1 cellular context compared by ENCODE assay signal in the genomic region with DNA sequence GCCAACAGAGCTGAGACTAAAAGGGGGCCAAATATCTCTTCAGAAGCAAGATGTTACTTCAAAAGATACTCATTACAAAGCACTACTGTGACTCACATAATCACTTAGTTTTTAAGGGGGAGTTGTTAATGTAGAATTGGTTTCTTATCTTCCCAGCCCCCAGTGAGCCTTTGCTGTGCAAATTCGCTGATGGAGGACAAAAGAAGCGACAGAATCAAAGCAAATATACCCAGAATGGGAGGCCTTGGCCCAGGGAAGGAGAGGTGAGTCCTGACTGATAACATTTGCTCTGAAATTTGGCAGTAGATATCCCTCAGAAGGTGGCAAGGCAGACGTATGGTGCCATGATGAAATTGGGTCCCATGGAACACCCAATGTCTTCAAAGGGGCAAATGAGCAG.
TF ChIP-seq lines count a peak whose summit lies in the region.

No MANE protein-coding gene starts in this region.

TF ChIP-seq in GM23338, 12 proteins besides CTCF, POLR2A, EP300 and RAD21:
- TF ChIP-seq STAT1 (IDR thresholded peaks at IDR 0.05; ENCODE audit: unreplicated experiment), result no peak
- TF ChIP-seq ZNF331 (CRISPR knock-in tag; IDR thresholded peaks at IDR 0.05; ENCODE audit: low read depth), result no peak
- TF ChIP-seq EZH2phosphoT487 (IDR thresholded peaks at IDR 0.05; ENCODE audit: unreplicated experiment), result no peak
- TF ChIP-seq, protein P1, sequence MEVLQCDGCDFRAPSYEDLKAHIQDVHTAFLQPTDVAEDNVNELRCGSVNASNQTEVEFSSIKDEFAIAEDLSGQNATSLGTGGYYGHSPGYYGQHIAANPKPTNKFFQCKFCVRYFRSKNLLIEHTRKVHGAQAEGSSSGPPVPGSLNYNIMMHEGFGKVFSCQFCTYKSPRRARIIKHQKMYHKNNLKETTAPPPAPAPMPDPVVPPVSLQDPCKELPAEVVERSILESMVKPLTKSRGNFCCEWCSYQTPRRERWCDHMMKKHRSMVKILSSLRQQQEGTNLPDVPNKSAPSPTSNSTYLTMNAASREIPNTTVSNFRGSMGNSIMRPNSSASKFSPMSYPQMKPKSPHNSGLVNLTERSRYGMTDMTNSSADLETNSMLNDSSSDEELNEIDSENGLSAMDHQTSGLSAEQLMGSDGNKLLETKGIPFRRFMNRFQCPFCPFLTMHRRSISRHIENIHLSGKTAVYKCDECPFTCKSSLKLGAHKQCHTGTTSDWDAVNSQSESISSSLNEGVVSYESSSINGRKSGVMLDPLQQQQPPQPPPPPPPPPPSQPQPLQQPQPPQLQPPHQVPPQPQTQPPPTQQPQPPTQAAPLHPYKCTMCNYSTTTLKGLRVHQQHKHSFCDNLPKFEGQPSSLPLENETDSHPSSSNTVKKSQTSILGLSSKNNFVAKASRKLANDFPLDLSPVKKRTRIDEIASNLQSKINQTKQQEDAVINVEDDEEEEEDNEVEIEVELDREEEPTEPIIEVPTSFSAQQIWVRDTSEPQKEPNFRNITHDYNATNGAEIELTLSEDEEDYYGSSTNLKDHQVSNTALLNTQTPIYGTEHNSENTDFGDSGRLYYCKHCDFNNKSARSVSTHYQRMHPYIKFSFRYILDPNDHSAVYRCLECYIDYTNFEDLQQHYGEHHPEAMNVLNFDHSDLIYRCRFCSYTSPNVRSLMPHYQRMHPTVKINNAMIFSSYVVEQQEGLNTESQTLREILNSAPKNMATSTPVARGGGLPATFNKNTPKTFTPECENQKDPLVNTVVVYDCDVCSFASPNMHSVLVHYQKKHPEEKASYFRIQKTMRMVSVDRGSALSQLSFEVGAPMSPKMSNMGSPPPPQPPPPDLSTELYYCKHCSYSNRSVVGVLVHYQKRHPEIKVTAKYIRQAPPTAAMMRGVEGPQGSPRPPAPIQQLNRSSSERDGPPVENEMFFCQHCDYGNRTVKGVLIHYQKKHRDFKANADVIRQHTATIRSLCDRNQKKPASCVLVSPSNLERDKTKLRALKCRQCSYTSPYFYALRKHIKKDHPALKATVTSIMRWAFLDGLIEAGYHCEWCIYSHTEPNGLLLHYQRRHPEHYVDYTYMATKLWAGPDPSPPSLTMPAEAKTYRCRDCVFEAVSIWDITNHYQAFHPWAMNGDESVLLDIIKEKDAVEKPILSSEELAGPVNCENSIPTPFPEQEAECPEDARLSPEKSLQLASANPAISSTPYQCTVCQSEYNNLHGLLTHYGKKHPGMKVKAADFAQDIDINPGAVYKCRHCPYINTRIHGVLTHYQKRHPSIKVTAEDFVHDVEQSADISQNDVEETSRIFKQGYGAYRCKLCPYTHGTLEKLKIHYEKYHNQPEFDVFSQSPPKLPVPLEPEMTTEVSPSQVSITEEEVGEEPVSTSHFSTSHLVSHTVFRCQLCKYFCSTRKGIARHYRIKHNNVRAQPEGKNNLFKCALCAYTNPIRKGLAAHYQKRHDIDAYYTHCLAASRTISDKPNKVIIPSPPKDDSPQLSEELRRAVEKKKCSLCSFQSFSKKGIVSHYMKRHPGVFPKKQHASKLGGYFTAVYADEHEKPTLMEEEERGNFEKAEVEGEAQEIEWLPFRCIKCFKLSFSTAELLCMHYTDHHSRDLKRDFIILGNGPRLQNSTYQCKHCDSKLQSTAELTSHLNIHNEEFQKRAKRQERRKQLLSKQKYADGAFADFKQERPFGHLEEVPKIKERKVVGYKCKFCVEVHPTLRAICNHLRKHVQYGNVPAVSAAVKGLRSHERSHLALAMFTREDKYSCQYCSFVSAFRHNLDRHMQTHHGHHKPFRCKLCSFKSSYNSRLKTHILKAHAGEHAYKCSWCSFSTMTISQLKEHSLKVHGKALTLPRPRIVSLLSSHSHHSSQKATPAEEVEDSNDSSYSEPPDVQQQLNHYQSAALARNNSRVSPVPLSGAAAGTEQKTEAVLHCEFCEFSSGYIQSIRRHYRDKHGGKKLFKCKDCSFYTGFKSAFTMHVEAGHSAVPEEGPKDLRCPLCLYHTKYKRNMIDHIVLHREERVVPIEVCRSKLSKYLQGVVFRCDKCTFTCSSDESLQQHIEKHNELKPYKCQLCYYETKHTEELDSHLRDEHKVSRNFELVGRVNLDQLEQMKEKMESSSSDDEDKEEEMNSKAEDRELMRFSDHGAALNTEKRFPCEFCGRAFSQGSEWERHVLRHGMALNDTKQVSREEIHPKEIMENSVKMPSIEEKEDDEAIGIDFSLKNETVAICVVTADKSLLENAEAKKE (CRISPR knock-in tag; IDR thresholded peaks at IDR 0.05), result no peak
- no peak for TF ChIP-seq EZH2 (IDR thresholded peaks at IDR 0.05; ENCODE audit: low read depth, unreplicated experiment)
- no peak for TF ChIP-seq JUNB (IDR thresholded peaks at IDR 0.05; ENCODE audit: unreplicated experiment)
- no peak for TF ChIP-seq ZNF114 (CRISPR knock-in tag; IDR thresholded peaks at IDR 0.05)
